ENCODE assay signal across 8 cellular contexts in the genomic region with DNA sequence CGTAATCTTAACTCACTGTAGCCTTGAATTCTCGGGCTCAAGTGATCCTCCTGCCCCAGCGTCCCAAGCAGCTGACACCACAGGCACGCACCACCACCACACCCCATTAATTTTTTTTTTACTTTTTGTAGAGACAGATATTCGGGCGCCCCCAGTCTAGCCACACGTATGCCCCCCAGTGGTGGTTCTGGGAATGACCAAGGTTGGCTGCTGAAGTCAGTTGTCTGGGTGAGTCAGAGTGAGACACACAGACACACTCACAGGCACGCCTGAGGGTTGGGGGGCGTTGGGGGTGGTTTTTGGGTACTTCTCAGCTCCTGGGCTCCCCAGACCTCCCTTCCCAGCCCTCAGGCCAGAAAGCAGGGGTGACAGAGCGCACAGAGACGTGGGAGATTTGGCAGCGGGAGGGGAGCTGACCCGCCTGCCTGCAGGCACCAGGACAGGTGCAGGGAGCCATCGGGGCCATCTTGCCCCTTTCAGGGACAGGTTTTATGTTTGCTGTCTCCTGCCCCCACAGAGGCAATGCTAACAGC. TPM values are rescaled to one million over a fixed set of nuclear protein-coding genes. Genes with fewer than 3 reads are reported as not detected.
DNase-seq lines count a peak whose midpoint lies in the region; ATAC-seq and TF ChIP-seq lines count a peak whose summit lies in the region.

No MANE protein-coding gene starts in this region.

- 0 out of 2 replicates have a peak overlapping the region, but pooled peaks have one; percentile 16 for H3K9ac ChIP-seq in ES-I3 (ENCODE audit: low read depth, low read length)

- H3K4me3 Mint-ChIP-seq in activated CD8-positive, alpha-beta T cell treated with anti-CD3 and anti-CD28 coated beads for 36 hours, result no peak overlapping the region

- ATAC-seq in HG03045 (IDR thresholded peaks at IDR 0.05; ENCODE audit: unreplicated experiment) (peak; percentile 56), GM18909 (IDR thresholded peaks at IDR 0.05; ENCODE audit: poor library complexity, unreplicated experiment) (no peak)
- ATAC-seq in activated CD8-positive, alpha-beta T cell treated with anti-CD3 and anti-CD28 coated beads for 36 hours, result peak; percentile 96

- H3K9me3 ChIP-seq in ES-I3 (ENCODE audit: control insufficient read depth, insufficient read depth, low read length), result no peaks in the 10 kb centered on the region
- no peaks in the 10 kb centered on the region for H3K9me3 ChIP-seq in effector memory CD4-positive, alpha-beta T cell (ENCODE audit: control insufficient read depth, low read length)

- H3K4me3 ChIP-seq in effector memory CD4-positive, alpha-beta T cell (ENCODE audit: insufficient read depth, low read depth, low read length, poor library complexity, severe bottlenecking), result no peak overlapping the region

- H3K9me3 Mint-ChIP-seq in activated CD8-positive, alpha-beta T cell treated with anti-CD3 and anti-CD28 coated beads for 36 hours, result no peaks in the 10 kb centered on the region

- CTCF ChIA-PET in activated CD8-positive, alpha-beta T cell treated with anti-CD3 and anti-CD28 coated beads for 36 hours (lab: Charles Lee), result interaction anchor here (0.7 to 2.1 kb wide), 10 partner anchors 11 to 159 kb away, joined by 3 to 8 read pairs (median 3); a partner anchor contains a TSS

- intact Hi-C loops in activated CD8-positive, alpha-beta T cell treated with anti-CD3 and anti-CD28 coated beads for 36 hours (cut with micrococcal nuclease), result no loop called here

- peaks cover 15% of the 10 kb centered on the region for H3K36me3 Mint-ChIP-seq in activated CD8-positive, alpha-beta T cell treated with anti-CD3 and anti-CD28 coated beads for 36 hours (ENCODE audit: low read depth)

- H3K27ac Mint-ChIP-seq in activated CD8-positive, alpha-beta T cell treated with anti-CD3 and anti-CD28 coated beads for 36 hours, result no peak overlapping the region

- H3K4me1 Mint-ChIP-seq in activated CD8-positive, alpha-beta T cell treated with anti-CD3 and anti-CD28 coated beads for 36 hours (ENCODE audit: low read depth), result peaks cover 16% of the 10 kb centered on the region

- no peak overlapping the region for H3K27ac ChIP-seq in effector memory CD4-positive, alpha-beta T cell (ENCODE audit: insufficient read depth, low read length, poor library complexity, severe bottlenecking)

- POLR2A ChIA-PET in activated CD8-positive, alpha-beta T cell treated with anti-CD3 and anti-CD28 coated beads for 36 hours (lab: Charles Lee), result interaction anchor here (0.9 to 1.2 kb wide), 2 partner anchors 17 to 22 kb away, joined by 3 to 4 read pairs; a partner anchor contains a TSS

- 0 out of 2 replicates have a peak, but pooled peaks cover 3% of the 10 kb centered on the region for H3K4me1 ChIP-seq in ES-I3 (ENCODE audit: insufficient read depth, low read length)
- peaks cover 14% of the 10 kb centered on the region for H3K4me1 ChIP-seq in effector memory CD4-positive, alpha-beta T cell (ENCODE audit: control insufficient read depth, insufficient read depth, low read length, poor library complexity, severe bottlenecking)

- peaks cover 18% of the 10 kb centered on the region for H3K27me3 Mint-ChIP-seq in activated CD8-positive, alpha-beta T cell treated with anti-CD3 and anti-CD28 coated beads for 36 hours

- H3K36me3 ChIP-seq in ES-I3 (ENCODE audit: insufficient read depth, low read length), result no peaks in the 10 kb centered on the region
- H3K36me3 ChIP-seq in effector memory CD4-positive, alpha-beta T cell (ENCODE audit: control insufficient read depth, insufficient read depth, low read length), result no peaks in the 10 kb centered on the region

- TF ChIP-seq CTCF in activated CD8-positive, alpha-beta T cell treated with anti-CD3 and anti-CD28 coated beads for 36 hours (IDR thresholded peaks at IDR 0.05), result peak; percentile 80

- DNase-seq in NCI-H82 (lab: John Stamatoyannopoulos, UW), result peak; percentile 70
- peak; percentile 94 for DNase-seq in activated CD8-positive, alpha-beta T cell treated with anti-CD3 and anti-CD28 coated beads for 36 hours
- peak; percentile 71 to 75 (median 72) for DNase-seq in effector memory CD4-positive, alpha-beta T cell
- DNase-seq in middle frontal gyrus (ENCODE audit: extremely low spot score, low spot score), result peak; percentile 60
- DNase-seq in stimulated activated CD8-positive, alpha-beta memory T cell treated with anti-CD3 and anti-CD28 coated beads, Interleukin-4, amount 100 ng/mL, for 4 hours (ENCODE audit: low read depth in 2 of 2, low spot score in 1 of 2), result peak; percentile 71 to 86

- no peaks in the 10 kb centered on the region for H3K27me3 ChIP-seq in effector memory CD4-positive, alpha-beta T cell (replicated peaks; ENCODE audit: control insufficient read depth, insufficient read depth, low read length, poor library complexity, severe bottlenecking)

RNA-seq across cellular contexts. Expression of a gene that starts 4.2 kb away (rescaled TPM):
- not detected for total RNA-seq in activated CD8-positive, alpha-beta T cell treated with anti-CD3 and anti-CD28 coated beads for 36 hours

RNA-seq across cellular contexts. Expression of a gene that starts 13.8 kb away (rescaled TPM):
- 100 to 1,000 TPM; 112 to 116 TPM for total RNA-seq in activated CD8-positive, alpha-beta T cell treated with anti-CD3 and anti-CD28 coated beads for 36 hours

RNA-seq across cellular contexts. Expression of a gene that starts 22.1 kb away (rescaled TPM):
- total RNA-seq in activated CD8-positive, alpha-beta T cell treated with anti-CD3 and anti-CD28 coated beads for 36 hours, result under 1 TPM; 0.72 to 0.95 TPM

RNA-seq across cellular contexts. Expression of a gene that starts 22.4 kb away (rescaled TPM):
- total RNA-seq in activated CD8-positive, alpha-beta T cell treated with anti-CD3 and anti-CD28 coated beads for 36 hours, result 1 to 10 TPM; 8.1 to 9.0 TPM
